ENCODE assay signal across 22 cellular contexts in the genomic region with DNA sequence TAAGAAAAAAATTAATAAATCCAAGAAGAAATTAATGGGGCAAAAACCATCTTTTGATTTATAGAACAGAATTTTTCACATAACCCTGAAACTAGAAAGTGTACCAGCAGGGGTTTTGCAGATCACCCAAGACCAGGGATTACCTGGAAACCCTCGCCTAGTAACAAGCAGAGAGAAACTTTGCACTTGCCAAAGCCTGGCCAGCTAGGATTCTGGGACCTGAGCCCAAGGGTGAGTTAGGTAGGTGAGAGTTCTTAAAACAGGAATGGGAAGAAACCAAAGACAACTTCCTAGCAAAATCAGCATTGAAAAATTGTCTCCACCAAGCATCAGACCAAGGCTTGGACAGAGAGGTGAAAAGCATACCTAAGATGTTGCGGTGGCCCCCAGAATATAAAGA.
"Had no signal": no experiment of that assay in that cellular context is flagged by ENCODE, and none has a peak within 500 bp of the region (broad histone marks: within the 10 kb centered on the region; RNA-seq: fewer than 3 reads in every experiment).

No MANE protein-coding gene starts in this region.

- H3K27me3 ChIP-seq: Peyer's patch, SJSA1 had no signal

- H3K36me3 ChIP-seq: Peyer's patch, SJSA1 had no signal

- H3K27ac ChIP-seq: KMS-11, Peyer's patch, SJSA1, SK-N-MC had no signal

- H3K9ac ChIP-seq: KMS-11 had no signal

- H3K9me3 ChIP-seq: Peyer's patch, SJSA1 had no signal

- ATAC-seq: K562, Right ventricle myocardium inferior had no signal

- H3K4me1 ChIP-seq: Peyer's patch, SJSA1 had no signal

- H3K4me2 ChIP-seq: KMS-11 had no signal

- H3K4me3 ChIP-seq: K562, Peyer's patch, SJSA1, SK-N-MC had no signal

- DNase-seq: Kasumi-1, MM.1S, NCI-H1092 treated with DMSO at 0.1 percent for 48 hours, NCI-H1436, NCI-H187, NCI-H2029, NCI-H2081 treated with DMSO at 0.1 percent for 48 hours, NCI-H2171, NCI-H226, NCI-H446, NCI-H510A, NCI-H524 treated with DMSO at 0.1 percent for 48 hours, NCI-H69, NCI-H774, Peyer's patch, SIG-M5 had no signal

- FAIRE-seq: HTR-8/SVneo, K562 had no signal
